ENCODE assay signal across 1 cellular context in the genomic region with DNA sequence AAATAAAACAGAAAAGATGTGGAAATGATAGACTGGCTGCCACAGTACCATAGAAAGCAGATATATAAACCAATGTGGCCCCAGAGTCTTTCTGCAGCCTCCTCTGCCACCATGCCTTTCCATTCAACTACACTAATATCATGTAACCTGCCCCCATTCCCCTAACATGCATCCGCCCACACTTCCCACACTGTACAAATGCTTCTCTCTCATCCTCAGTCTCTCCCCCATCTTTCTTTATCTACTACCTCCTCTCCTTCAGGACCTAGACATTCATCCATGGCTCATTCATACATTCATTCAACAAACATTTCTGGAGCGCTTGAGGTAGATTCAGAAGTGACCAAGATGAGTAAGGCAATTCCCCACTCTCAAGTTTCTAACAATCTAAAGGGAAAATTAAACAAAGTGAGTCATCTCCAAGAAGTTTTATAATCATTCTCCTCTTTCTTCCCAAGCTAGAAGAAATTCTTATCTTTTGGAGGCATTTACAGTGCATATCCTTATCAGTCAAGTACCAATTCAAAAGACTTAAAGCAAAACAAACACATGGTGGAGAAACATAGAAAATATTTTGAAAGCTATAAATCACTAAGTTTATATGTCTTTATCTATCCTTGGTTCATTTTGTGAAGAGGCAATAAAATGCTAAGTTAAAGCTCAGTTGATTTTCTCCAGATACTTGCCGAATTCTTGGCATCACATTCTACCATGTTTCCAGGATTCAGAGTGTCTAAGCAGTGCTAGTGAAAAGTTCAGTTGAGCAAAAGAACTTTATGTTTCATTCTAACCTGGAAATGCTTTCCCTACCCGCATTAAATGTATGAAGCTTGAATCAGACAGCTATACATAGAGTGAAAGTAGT.
TF ChIP-seq lines count a peak whose summit lies in the region.

No MANE protein-coding gene starts in this region.

TF ChIP-seq in HEK293, 187 proteins besides CTCF, POLR2A, EP300 and RAD21 (continued from another document and continues in another):
- peak; percentile 48 for TF ChIP-seq ZNF513 (tag by site-specific recombination; IDR thresholded peaks at IDR 0.05)
- TF ChIP-seq, protein P1, sequence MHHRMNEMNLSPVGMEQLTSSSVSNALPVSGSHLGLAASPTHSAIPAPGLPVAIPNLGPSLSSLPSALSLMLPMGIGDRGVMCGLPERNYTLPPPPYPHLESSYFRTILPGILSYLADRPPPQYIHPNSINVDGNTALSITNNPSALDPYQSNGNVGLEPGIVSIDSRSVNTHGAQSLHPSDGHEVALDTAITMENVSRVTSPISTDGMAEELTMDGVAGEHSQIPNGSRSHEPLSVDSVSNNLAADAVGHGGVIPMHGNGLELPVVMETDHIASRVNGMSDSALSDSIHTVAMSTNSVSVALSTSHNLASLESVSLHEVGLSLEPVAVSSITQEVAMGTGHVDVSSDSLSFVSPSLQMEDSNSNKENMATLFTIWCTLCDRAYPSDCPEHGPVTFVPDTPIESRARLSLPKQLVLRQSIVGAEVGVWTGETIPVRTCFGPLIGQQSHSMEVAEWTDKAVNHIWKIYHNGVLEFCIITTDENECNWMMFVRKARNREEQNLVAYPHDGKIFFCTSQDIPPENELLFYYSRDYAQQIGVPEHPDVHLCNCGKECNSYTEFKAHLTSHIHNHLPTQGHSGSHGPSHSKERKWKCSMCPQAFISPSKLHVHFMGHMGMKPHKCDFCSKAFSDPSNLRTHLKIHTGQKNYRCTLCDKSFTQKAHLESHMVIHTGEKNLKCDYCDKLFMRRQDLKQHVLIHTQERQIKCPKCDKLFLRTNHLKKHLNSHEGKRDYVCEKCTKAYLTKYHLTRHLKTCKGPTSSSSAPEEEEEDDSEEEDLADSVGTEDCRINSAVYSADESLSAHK (tag by site-specific recombination; IDR thresholded peaks at IDR 0.05): peak; percentile 91
- TF ChIP-seq EGR2 (tag by site-specific recombination; IDR thresholded peaks at IDR 0.05; ENCODE audit: low read depth): peak; percentile 78
- peak; percentile 17; the same call in 1 of the 2 replicates for TF ChIP-seq ZNF37A (tag by site-specific recombination; IDR thresholded peaks at IDR 0.05)
- TF ChIP-seq ZNF391 (tag by site-specific recombination; IDR thresholded peaks at IDR 0.05; ENCODE audit: borderline replicate concordance, low read depth): no peak
- TF ChIP-seq ZNF518A (tag by site-specific recombination; conservative IDR thresholded peaks at IDR 0.05; ENCODE audit: low read depth): peak; percentile 60
- TF ChIP-seq, protein P2, sequence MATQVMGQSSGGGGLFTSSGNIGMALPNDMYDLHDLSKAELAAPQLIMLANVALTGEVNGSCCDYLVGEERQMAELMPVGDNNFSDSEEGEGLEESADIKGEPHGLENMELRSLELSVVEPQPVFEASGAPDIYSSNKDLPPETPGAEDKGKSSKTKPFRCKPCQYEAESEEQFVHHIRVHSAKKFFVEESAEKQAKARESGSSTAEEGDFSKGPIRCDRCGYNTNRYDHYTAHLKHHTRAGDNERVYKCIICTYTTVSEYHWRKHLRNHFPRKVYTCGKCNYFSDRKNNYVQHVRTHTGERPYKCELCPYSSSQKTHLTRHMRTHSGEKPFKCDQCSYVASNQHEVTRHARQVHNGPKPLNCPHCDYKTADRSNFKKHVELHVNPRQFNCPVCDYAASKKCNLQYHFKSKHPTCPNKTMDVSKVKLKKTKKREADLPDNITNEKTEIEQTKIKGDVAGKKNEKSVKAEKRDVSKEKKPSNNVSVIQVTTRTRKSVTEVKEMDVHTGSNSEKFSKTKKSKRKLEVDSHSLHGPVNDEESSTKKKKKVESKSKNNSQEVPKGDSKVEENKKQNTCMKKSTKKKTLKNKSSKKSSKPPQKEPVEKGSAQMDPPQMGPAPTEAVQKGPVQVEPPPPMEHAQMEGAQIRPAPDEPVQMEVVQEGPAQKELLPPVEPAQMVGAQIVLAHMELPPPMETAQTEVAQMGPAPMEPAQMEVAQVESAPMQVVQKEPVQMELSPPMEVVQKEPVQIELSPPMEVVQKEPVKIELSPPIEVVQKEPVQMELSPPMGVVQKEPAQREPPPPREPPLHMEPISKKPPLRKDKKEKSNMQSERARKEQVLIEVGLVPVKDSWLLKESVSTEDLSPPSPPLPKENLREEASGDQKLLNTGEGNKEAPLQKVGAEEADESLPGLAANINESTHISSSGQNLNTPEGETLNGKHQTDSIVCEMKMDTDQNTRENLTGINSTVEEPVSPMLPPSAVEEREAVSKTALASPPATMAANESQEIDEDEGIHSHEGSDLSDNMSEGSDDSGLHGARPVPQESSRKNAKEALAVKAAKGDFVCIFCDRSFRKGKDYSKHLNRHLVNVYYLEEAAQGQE (tag by site-specific recombination; IDR thresholded peaks at IDR 0.05): peak; percentile 32; the same call in 1 of the 2 replicates
- peak; percentile 68 for TF ChIP-seq ZBTB21 (tag by site-specific recombination; IDR thresholded peaks at IDR 0.05)
- TF ChIP-seq ZBTB8A (tag by site-specific recombination; IDR thresholded peaks at IDR 0.05): 0 out of 2 replicates have a peak, but pooled peaks have one; percentile 42
- TF ChIP-seq ZNF623 (tag by site-specific recombination; IDR thresholded peaks at IDR 0.05): no peak
- TF ChIP-seq, protein P3, sequence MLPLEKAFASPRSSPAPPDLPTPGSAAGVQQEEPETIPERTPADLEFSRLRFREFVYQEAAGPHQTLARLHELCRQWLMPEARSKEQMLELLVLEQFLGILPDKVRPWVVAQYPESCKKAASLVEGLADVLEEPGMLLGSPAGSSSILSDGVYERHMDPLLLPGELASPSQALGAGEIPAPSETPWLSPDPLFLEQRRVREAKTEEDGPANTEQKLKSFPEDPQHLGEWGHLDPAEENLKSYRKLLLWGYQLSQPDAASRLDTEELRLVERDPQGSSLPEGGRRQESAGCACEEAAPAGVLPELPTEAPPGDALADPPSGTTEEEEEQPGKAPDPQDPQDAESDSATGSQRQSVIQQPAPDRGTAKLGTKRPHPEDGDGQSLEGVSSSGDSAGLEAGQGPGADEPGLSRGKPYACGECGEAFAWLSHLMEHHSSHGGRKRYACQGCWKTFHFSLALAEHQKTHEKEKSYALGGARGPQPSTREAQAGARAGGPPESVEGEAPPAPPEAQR (tag by site-specific recombination; IDR thresholded peaks at IDR 0.05): no peak
- TF ChIP-seq, protein P4, sequence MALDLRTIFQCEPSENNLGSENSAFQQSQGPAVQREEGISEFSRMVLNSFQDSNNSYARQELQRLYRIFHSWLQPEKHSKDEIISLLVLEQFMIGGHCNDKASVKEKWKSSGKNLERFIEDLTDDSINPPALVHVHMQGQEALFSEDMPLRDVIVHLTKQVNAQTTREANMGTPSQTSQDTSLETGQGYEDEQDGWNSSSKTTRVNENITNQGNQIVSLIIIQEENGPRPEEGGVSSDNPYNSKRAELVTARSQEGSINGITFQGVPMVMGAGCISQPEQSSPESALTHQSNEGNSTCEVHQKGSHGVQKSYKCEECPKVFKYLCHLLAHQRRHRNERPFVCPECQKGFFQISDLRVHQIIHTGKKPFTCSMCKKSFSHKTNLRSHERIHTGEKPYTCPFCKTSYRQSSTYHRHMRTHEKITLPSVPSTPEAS (tag by site-specific recombination; IDR thresholded peaks at IDR 0.05): peak; percentile 26; the same call in 1 of the 2 replicates
- TF ChIP-seq ZNF555 (tag by site-specific recombination; conservative IDR thresholded peaks at IDR 0.05): no peak
- peak; percentile 99 for TF ChIP-seq ZXDB (tag by site-specific recombination; IDR thresholded peaks at IDR 0.05)
- TF ChIP-seq ATF2 (tag by site-specific recombination; IDR thresholded peaks at IDR 0.05; ENCODE audit: low read depth): peak; percentile 53; the same call in 1 of the 2 replicates
- TF ChIP-seq GLI2 (tag by site-specific recombination; IDR thresholded peaks at IDR 0.05; ENCODE audit: borderline replicate concordance, low read depth): peak; percentile 97
- no peak for TF ChIP-seq ZNF354C (tag by site-specific recombination; IDR thresholded peaks at IDR 0.05; ENCODE audit: borderline replicate concordance, low read depth)
- no peak for TF ChIP-seq ZNF707 (tag by site-specific recombination; IDR thresholded peaks at IDR 0.05)
- TF ChIP-seq BCL6B (tag by site-specific recombination; IDR thresholded peaks at IDR 0.05): peak; percentile 90
- no peak for TF ChIP-seq HOXA7 (CRISPR knock-in tag; IDR thresholded peaks at IDR 0.05; ENCODE audit: borderline replicate concordance)
- no peak for TF ChIP-seq ZIC2 (tag by site-specific recombination; IDR thresholded peaks at IDR 0.05)
- TF ChIP-seq ZSCAN23 (tag by site-specific recombination; IDR thresholded peaks at IDR 0.05): 0 out of 2 replicates have a peak, but pooled peaks have one; percentile 54
- TF ChIP-seq ZNF341 (tag by site-specific recombination; IDR thresholded peaks at IDR 0.05; ENCODE audit: low read depth): no peak
- peak; percentile 27; the same call in 1 of the 2 replicates for TF ChIP-seq ZBTB6 (tag by site-specific recombination; IDR thresholded peaks at IDR 0.05)
